ENCODE assay signal across 1 cellular context in genomic region chr10:43606323-43607198, GRCh38.
TF ChIP-seq lines count a peak whose summit lies in the region.

Gene ZNF485 (plus strand): TSS chr10:43606438. CDS start chr10:43607051, 613 bp downstream.

TF ChIP-seq in K562, 482 proteins besides CTCF, POLR2A, EP300 and RAD21 (continued from another document and continues in another):
- TF ChIP-seq TRIM25 (IDR thresholded peaks at IDR 0.05; ENCODE audit: borderline replicate concordance) (no peak), EHMT2 (IDR thresholded peaks at IDR 0.05) (no peak), SIN3A (IDR thresholded peaks at IDR 0.05; ENCODE audit: borderline replicate concordance in 2 of 2, control insufficient read depth in 1 of 2, low read depth in 2 of 2, low read length in 2 of 2) (peak; percentile 92 to 94; a peak in 3 of 4 replicates), CBFB (CRISPR knock-in tag; IDR thresholded peaks at IDR 0.05) (no peak), NELFE (IDR thresholded peaks at IDR 0.05; ENCODE audit: insufficient read depth, insufficient read length) (no peak), HDGF (IDR thresholded peaks at IDR 0.05) (no peak), ZNF512 (tag; IDR thresholded peaks at IDR 0.05) (no peak), ZNF232 (CRISPR knock-in tag; IDR thresholded peaks at IDR 0.05) (no peak), ID3 (CRISPR knock-in tag; IDR thresholded peaks at IDR 0.05) (no peak), ID3 (tag; IDR thresholded peaks at IDR 0.05) (no peak), CBX1 (IDR thresholded peaks at IDR 0.05; ENCODE audit: low read depth) (peak; percentile 90; the same call in 1 of the 2 replicates), ZBTB7A (IDR thresholded peaks at IDR 0.05; ENCODE audit: borderline replicate concordance, control insufficient read depth, low read depth, low read length) (peak; percentile 80), HDAC2 (IDR thresholded peaks at IDR 0.05) (0 out of 2 replicates have a peak, but pooled peaks have one; percentile 52), FOXO4 (CRISPR knock-in tag; IDR thresholded peaks at IDR 0.05) (no peak), SPI1 (IDR thresholded peaks at IDR 0.05; ENCODE audit: borderline replicate concordance, low read depth, low read length) (peak; percentile 96), MITF (IDR thresholded peaks at IDR 0.05) (no peak), BCOR (IDR thresholded peaks at IDR 0.05) (no peak), ATF4 (CRISPR knock-in tag; IDR thresholded peaks at IDR 0.05) (no peak), PRDM10 (IDR thresholded peaks at IDR 0.05; ENCODE audit: partially characterized antibody) (no peak), RFX5 (IDR thresholded peaks at IDR 0.05; ENCODE audit: low read depth, low read length) (no peak), SIX5 (IDR thresholded peaks at IDR 0.05; ENCODE audit: borderline replicate concordance in 1 of 2, insufficient read depth in 1 of 2, low read depth in 1 of 2, low read length in 2 of 2) (peak; percentile 82), HMGN3 (IDR thresholded peaks at IDR 0.05; ENCODE audit: borderline replicate concordance, extremely low read depth, insufficient read length, low read depth, low read length) (peak; percentile 61), TRIM28 (IDR thresholded peaks at IDR 0.05) (no peak), HNRNPH1 (optimal IDR thresholded peaks at IDR 0.05; ENCODE audit: low read depth, low read length) (no peak), ZZZ3 (IDR thresholded peaks at IDR 0.05) (no peak), RBM17 (IDR thresholded peaks at IDR 0.05; ENCODE audit: borderline replicate concordance, low read depth, low read length) (no peak), ZNF197 (CRISPR knock-in tag; IDR thresholded peaks at IDR 0.05; ENCODE audit: low read depth) (no peak), SNIP1 (IDR thresholded peaks at IDR 0.05; ENCODE audit: low read depth) (no peak), TRIM24 (IDR thresholded peaks at IDR 0.05) (no peak; a peak in 1 of 4 replicates), ZC3H4 (CRISPR knock-in tag; IDR thresholded peaks at IDR 0.05; ENCODE audit: borderline replicate concordance) (no peak), STAG1 (CRISPR knock-in tag; IDR thresholded peaks at IDR 0.05; ENCODE audit: borderline replicate concordance) (no peak), DMBX1 (CRISPR knock-in tag; IDR thresholded peaks at IDR 0.05; ENCODE audit: borderline replicate concordance) (no peak), TBL1XR1 (IDR thresholded peaks at IDR 0.05; ENCODE audit: low read length in 2 of 2) (peak in 1 of 2 experiments; percentile 45; a peak in 1 of 4 replicates), ZNF140 (CRISPR knock-in tag; IDR thresholded peaks at IDR 0.05) (no peak), MTA3 (IDR thresholded peaks at IDR 0.05; ENCODE audit: borderline replicate concordance) (no peak), ZFP36 (IDR thresholded peaks at IDR 0.05; ENCODE audit: low read depth, low read length, partially characterized antibody) (no peak), ZNF311 (CRISPR knock-in tag; IDR thresholded peaks at IDR 0.05) (no peak), HDAC1 (IDR thresholded peaks at IDR 0.05) (peak in 1 of 2 experiments; percentile 96; a peak in 2 of 4 replicates), YBX1 (IDR thresholded peaks at IDR 0.05) (no peak), TAF9B (IDR thresholded peaks at IDR 0.05; ENCODE audit: partially characterized antibody) (peak; percentile 23), ZNF347 (CRISPR knock-in tag; IDR thresholded peaks at IDR 0.05; ENCODE audit: low read depth) (no peak), ZNF778 (CRISPR knock-in tag; IDR thresholded peaks at IDR 0.05) (no peak), ETV6 (IDR thresholded peaks at IDR 0.05; ENCODE audit: borderline replicate concordance in 1 of 2, low read depth in 2 of 2, low read length in 1 of 2) (no peak), ETV6 (CRISPR knock-in tag; IDR thresholded peaks at IDR 0.05; ENCODE audit: borderline replicate concordance) (no peak), SP2 (IDR thresholded peaks at IDR 0.05; ENCODE audit: extremely low read depth, low read depth, low read length, poor library complexity, severe bottlenecking) (no peak), NUFIP1 (IDR thresholded peaks at IDR 0.05; ENCODE audit: partially characterized antibody) (no peak), EP400 (IDR thresholded peaks at IDR 0.05) (peak; percentile 95), AFF4 (CRISPR knock-in tag; IDR thresholded peaks at IDR 0.05) (no peak), SMAD3 (CRISPR knock-in tag; conservative IDR thresholded peaks at IDR 0.05) (no peak), XRCC4 (IDR thresholded peaks at IDR 0.05; ENCODE audit: extremely low read depth, insufficient read depth, insufficient read length) (no peak), KLF13 (tag; IDR thresholded peaks at IDR 0.05; ENCODE audit: borderline replicate concordance, low read depth) (no peak), ZNF124 (CRISPR knock-in tag; IDR thresholded peaks at IDR 0.05) (no peak), PHF21A (IDR thresholded peaks at IDR 0.05; ENCODE audit: borderline replicate concordance, low read depth) (no peak), ILF3 (IDR thresholded peaks at IDR 0.05; ENCODE audit: borderline replicate concordance) (no peak), SMAD1 (IDR thresholded peaks at IDR 0.05; ENCODE audit: low read depth, low read length, partially characterized antibody) (no peak)
